In the genomic region with DNA sequence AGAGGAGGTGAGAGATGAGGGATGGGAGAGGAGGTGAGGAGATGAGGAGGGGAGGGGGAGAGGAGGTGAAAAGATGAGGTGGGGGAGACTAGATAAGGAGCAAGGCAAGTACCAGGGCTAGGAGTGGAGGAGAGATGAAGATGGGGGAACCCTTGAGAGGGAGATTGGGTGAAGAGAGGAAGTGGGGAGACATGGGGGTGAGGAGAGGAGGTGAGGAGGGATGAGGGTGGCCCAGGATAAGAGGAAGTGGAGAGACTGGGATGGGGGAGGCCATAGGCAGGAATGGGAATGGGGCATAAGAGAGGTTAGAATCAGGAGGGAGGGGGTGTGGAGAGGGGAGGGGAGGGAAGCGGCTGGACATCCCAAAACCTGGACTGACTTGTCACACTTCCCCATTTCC, we compare ENCODE assay signal across 1 cellular context.
TF ChIP-seq lines count a peak whose summit lies in the region.

No MANE protein-coding gene starts in this region.

TF ChIP-seq in HCT116, 20 proteins besides CTCF, POLR2A, EP300 and RAD21:
- TF ChIP-seq ZNF274 (IDR thresholded peaks at IDR 0.05; ENCODE audit: low read depth, low read length) (no peak), SIN3A (IDR thresholded peaks at IDR 0.05; ENCODE audit: low read depth) (no peak), EGR1 (IDR thresholded peaks at IDR 0.05; ENCODE audit: low read depth) (no peak), ZFX (IDR thresholded peaks at IDR 0.05) (no peak)
- TF ChIP-seq, protein P1, sequence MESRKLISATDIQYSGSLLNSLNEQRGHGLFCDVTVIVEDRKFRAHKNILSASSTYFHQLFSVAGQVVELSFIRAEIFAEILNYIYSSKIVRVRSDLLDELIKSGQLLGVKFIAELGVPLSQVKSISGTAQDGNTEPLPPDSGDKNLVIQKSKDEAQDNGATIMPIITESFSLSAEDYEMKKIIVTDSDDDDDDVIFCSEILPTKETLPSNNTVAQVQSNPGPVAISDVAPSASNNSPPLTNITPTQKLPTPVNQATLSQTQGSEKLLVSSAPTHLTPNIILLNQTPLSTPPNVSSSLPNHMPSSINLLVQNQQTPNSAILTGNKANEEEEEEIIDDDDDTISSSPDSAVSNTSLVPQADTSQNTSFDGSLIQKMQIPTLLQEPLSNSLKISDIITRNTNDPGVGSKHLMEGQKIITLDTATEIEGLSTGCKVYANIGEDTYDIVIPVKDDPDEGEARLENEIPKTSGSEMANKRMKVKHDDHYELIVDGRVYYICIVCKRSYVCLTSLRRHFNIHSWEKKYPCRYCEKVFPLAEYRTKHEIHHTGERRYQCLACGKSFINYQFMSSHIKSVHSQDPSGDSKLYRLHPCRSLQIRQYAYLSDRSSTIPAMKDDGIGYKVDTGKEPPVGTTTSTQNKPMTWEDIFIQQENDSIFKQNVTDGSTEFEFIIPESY (IDR thresholded peaks at IDR 0.05; ENCODE audit: extremely low read depth, insufficient replicate concordance, low read length), result no peak
